Comparison of ENCODE assay signal across 8 cellular contexts in the genomic region with DNA sequence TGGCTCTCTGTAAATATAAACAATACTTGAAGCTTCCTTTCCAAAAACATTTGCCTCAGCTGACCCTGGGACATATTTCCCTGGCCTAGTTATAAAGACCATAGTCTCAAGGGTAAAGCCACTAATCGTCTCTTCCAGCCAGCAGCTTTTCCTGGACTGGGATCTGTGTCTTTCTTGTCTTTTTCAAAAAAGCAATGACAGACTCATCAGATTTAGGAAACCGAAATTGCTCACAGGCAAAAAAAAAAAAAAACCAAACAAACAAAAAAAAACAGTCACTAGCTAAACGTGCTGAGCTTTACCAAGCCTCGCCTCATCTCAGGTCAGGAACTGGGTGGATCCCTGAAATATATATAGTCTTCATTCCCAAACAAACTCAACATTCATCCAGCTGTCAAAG. TPM values are rescaled to one million over a fixed set of nuclear protein-coding genes. Genes with fewer than 3 reads are reported as not detected.
DNase-seq lines count a peak whose midpoint lies in the region; ATAC-seq and TF ChIP-seq lines count a peak whose summit lies in the region.

No MANE protein-coding gene starts in this region.

- H3K4me3 ChIP-seq in mucosa of descending colon, result no peak overlapping the region
- H3K4me3 ChIP-seq in uterus, result no peak overlapping the region

- no peak for TF ChIP-seq POLR2A in uterus (IDR thresholded peaks at IDR 0.05)

- intact Hi-C loops in Right ventricle myocardium inferior (cut with DNase I) (loop anchor here (2.0 to 5.0 kb wide), 2 partner anchors 22 to 88 kb away; no protein-coding TSS in a partner anchor), cardiac septum (cut with DNase I) (loop anchor here (2.0 to 10.0 kb wide), 3 partner anchors 22 to 450 kb away; a partner anchor contains a TSS), mucosa of descending colon (cut with DNase I, micrococcal nuclease) (loop anchor here in 1 of 2 donors (10.0 kb wide), 1 partner anchor 70 kb away; a partner anchor contains a TSS), uterus (cut with DNase I; ENCODE audit: low total_unique reads) (no loop called here)

- peak overlapping the region; percentile 50 to 75 for H3K27ac ChIP-seq in uterus

- H3K36me3 ChIP-seq in mucosa of descending colon (ENCODE audit: low read depth), result no peaks in the 10 kb centered on the region
- H3K36me3 ChIP-seq in uterus, result no peaks in the 10 kb centered on the region

- no peaks in the 10 kb centered on the region for H3K27me3 ChIP-seq in uterus

- no peak for TF ChIP-seq CTCF in mucosa of descending colon (IDR thresholded peaks at IDR 0.05)
- no peak for TF ChIP-seq CTCF in uterus (IDR thresholded peaks at IDR 0.05)

- no peaks in the 10 kb centered on the region for H3K9me3 ChIP-seq in mucosa of descending colon
- no peaks in the 10 kb centered on the region for H3K9me3 ChIP-seq in uterus

- DNase-seq in Right ventricle myocardium inferior (ENCODE audit: missing footprints) (no peak), cardiac septum (ENCODE audit: low spot score) (no peak), dedifferentiated amniotic fluid mesenchymal stem cell (ENCODE audit: extremely low spot score) (peak; percentile 39), mucosa of descending colon (no peak), uterus (no peak), AG20443 (ENCODE audit: low spot score) (no peak), SIG-M5 treated with dmso at 0.1 percent for 504 hours (lab: John Stamatoyannopoulos, UW; ENCODE audit: unreplicated experiment) (no peak)

- peaks cover 15% of the 10 kb centered on the region for H3K4me1 ChIP-seq in mucosa of descending colon (ENCODE audit: low read depth)
- H3K4me1 ChIP-seq in uterus, result no peaks in the 10 kb centered on the region

- ATAC-seq in Right ventricle myocardium inferior, result peak; percentile 72
- peak; percentile 32 for ATAC-seq in mucosa of descending colon
- no peak for ATAC-seq in HG03108 (IDR thresholded peaks at IDR 0.05; ENCODE audit: unreplicated experiment)

RNA-seq across cellular contexts. Expression of a gene that starts 23.5 kb away (rescaled TPM):
- total RNA-seq in Right ventricle myocardium inferior (30.1 TPM), cardiac septum (33.9 TPM), mucosa of descending colon (10 to 100 TPM; 18.8 to 25.2 (median 20.7) TPM), uterus (10 to 100 TPM; 20.0 to 29.2 (median 27.0) TPM)

RNA-seq across cellular contexts. Expression of a gene that starts 39.1 kb away (rescaled TPM):
- total RNA-seq in Right ventricle myocardium inferior (28.7 TPM), cardiac septum (45.0 TPM), mucosa of descending colon (10 to 100 TPM; 46.1 to 91.4 (median 60.6) TPM), uterus (100 to 1,000 TPM in 1 of 4 donors, 10 to 100 TPM in 3; 12.6 to 117 (median 46.6) TPM)
